In genomic region chr6:38352636-38353035, GRCh38 we compare ENCODE assay signal across 26 cellular contexts.
"Had no signal": no experiment of that assay in that cellular context is flagged by ENCODE, and none has a peak within 500 bp of the region (broad histone marks: within the 10 kb centered on the region; RNA-seq: fewer than 3 reads in every experiment).

No MANE protein-coding gene starts in this region.

- H3K36me3 ChIP-seq: left ventricle myocardium inferior, neural progenitor cell, right lobe of liver, stomach, vagina had no signal

- H3K4me1 ChIP-seq: body of pancreas, right lobe of liver had no signal

- H3K9ac ChIP-seq: neural progenitor cell had no signal

- H3K27ac Mint-ChIP-seq: immature natural killer cell; mesothelial cell of epicardium; neural progenitor cell; stimulated activated memory B cell treated with anti-CD40 and anti-IgM and Interleukin-4, amounts not matched to agents 10 μg/mL and 1 μg/mL and 100 μg/mL, for 72 hours had no signal

- H3K4me3 ChIP-seq: body of pancreas, hepatocyte, left ventricle myocardium inferior, neural progenitor cell, right lobe of liver, stomach, vagina had no signal

- H3K27ac ChIP-seq: body of pancreas, hepatocyte, left ventricle myocardium inferior, neural progenitor cell, right lobe of liver, stomach, vagina had no signal

- H3K4me2 ChIP-seq: hepatocyte, neural progenitor cell had no signal

- H3K27me3 Mint-ChIP-seq: activated naive CD8-positive, alpha-beta T cell treated with anti-CD3 and anti-CD28 coated beads, Interleukin-2, amount 10 ng/mL, durations not matched to agents 7 days and 5 days; naive thymus-derived CD8-positive, alpha-beta T cell; stimulated activated memory B cell treated with anti-CD40 and anti-IgM and Interleukin-4, amounts not matched to agents 10 μg/mL and 1 μg/mL and 100 μg/mL, for 72 hours had no signal

- H3K9me3 Mint-ChIP-seq: activated naive CD8-positive, alpha-beta T cell treated with anti-CD3 and anti-CD28 coated beads, Interleukin-2, amount 10 ng/mL, durations not matched to agents 7 days and 5 days; immature natural killer cell; mesothelial cell of epicardium; naive thymus-derived CD8-positive, alpha-beta T cell; neural progenitor cell; stimulated activated memory B cell treated with anti-CD40 and anti-IgM and Interleukin-4, amounts not matched to agents 10 μg/mL and 1 μg/mL and 100 μg/mL, for 72 hours had no signal

- H3K36me3 Mint-ChIP-seq: activated naive CD8-positive, alpha-beta T cell treated with anti-CD3 and anti-CD28 coated beads, Interleukin-2, amount 10 ng/mL, durations not matched to agents 7 days and 5 days; immature natural killer cell; mesothelial cell of epicardium; neural progenitor cell had no signal

- H3K79me2 ChIP-seq: hepatocyte had no signal

- H2AFZ ChIP-seq: hepatocyte, neural progenitor cell had no signal

- H3K27me3 ChIP-seq: body of pancreas, hepatocyte, neural progenitor cell, right lobe of liver, stomach, vagina had no signal

- H3K9me3 ChIP-seq: body of pancreas, left ventricle myocardium inferior, right lobe of liver, stomach, vagina had no signal

- H3K4me3 Mint-ChIP-seq: activated naive CD8-positive, alpha-beta T cell treated with anti-CD3 and anti-CD28 coated beads, Interleukin-2, amount 10 ng/mL, durations not matched to agents 7 days and 5 days; immature natural killer cell; mesothelial cell of epicardium; naive thymus-derived CD8-positive, alpha-beta T cell; neural progenitor cell had no signal

- DNase-seq: activated CD4-positive, alpha-beta T cell treated with anti-CD3 and anti-CD28 coated beads for 1 hour; activated CD4-positive, alpha-beta T cell treated with anti-CD3 and anti-CD28 coated beads, Interleukin-2, amount 50 U/mL, for 48 hours; activated CD8-positive, alpha-beta memory T cell treated with anti-CD3 and anti-CD28 coated beads, Interleukin-2, amount 50 U/mL, for 48 hours; activated naive CD4-positive, alpha-beta T cell treated with Interleukin-2 at 50 U/mL for 16 hours; activated naive CD8-positive, alpha-beta T cell treated with anti-CD3 and anti-CD28 coated beads, Interleukin-2, amount 10 ng/mL, durations not matched to agents 7 days and 5 days; activated T-cell treated with anti-CD3 and anti-CD28 coated beads, Interleukin-2, amount 50 U/mL, for 48 hours; amygdala; body of pancreas; dermis blood vessel endothelial cell; effector CD8-positive, alpha-beta T cell; foreskin melanocyte; glutamatergic neuron; immature natural killer cell; kidney glomerular epithelial cell; left ventricle myocardium inferior; naive thymus-derived CD8-positive, alpha-beta T cell; posterior cingulate gyrus; right lobe of liver; small intestine; stimulated activated CD4-positive, alpha-beta T cell treated with anti-CD3 and anti-CD28 coated beads, Interleukin-15, amount 100 ng/mL, for 24 hours; stomach had no signal
